In genomic region chr6:112065426-112065986, GRCh38 we compare ENCODE assay signal across 28 cellular contexts. TPM values are rescaled to one million over a fixed set of nuclear protein-coding genes. Genes with fewer than 3 reads are reported as not detected.
"Had no signal": no experiment of that assay in that cellular context is flagged by ENCODE, and none has a peak within 500 bp of the region (broad histone marks: within the 10 kb centered on the region; RNA-seq: fewer than 3 reads in every experiment).

No MANE protein-coding gene starts in this region.

- H3K9me3 ChIP-seq: right atrium auricular region, spleen, tibial artery, upper lobe of left lung, uterus had no signal

- ATAC-seq: left cardiac atrium; naive thymus-derived CD4-positive, alpha-beta T cell; stimulated activated memory B cell treated with anti-CD40 and anti-IgM and Interleukin-4, amounts not matched to agents 10 μg/mL and 1 μg/mL and 100 μg/mL, for 72 hours had no signal

- H3K27ac Mint-ChIP-seq: endodermal cell; nephron progenitor cell; stimulated activated memory B cell treated with anti-CD40 and anti-IgM and Interleukin-4, amounts not matched to agents 10 μg/mL and 1 μg/mL and 100 μg/mL, for 72 hours; stimulated activated naive CD8-positive, alpha-beta T cell treated with anti-CD3 and anti-CD28 coated beads, Interleukin-15, Interleukin-2, amounts not matched to agents 100 ng/mL and 50 ng/mL, for 24 hours had no signal

- H3K27me3 ChIP-seq: right atrium auricular region, spleen, tibial artery, upper lobe of left lung, uterus had no signal

- H3K36me3 ChIP-seq: uterus had no signal

- H3K9me3 Mint-ChIP-seq: endodermal cell; naive thymus-derived CD4-positive, alpha-beta T cell; nephron progenitor cell; stimulated activated memory B cell treated with anti-CD40 and anti-IgM and Interleukin-4, amounts not matched to agents 10 μg/mL and 1 μg/mL and 100 μg/mL, for 72 hours; stimulated activated naive CD8-positive, alpha-beta T cell treated with anti-CD3 and anti-CD28 coated beads, Interleukin-15, Interleukin-2, amounts not matched to agents 100 ng/mL and 50 ng/mL, for 24 hours had no signal

- H3K4me3 ChIP-seq: coronary artery, right atrium auricular region, spleen, tibial artery, upper lobe of left lung, uterus had no signal

- H3K27ac ChIP-seq: coronary artery, right atrium auricular region, spleen, tibial artery, upper lobe of left lung, uterus had no signal

- DNase-seq: effector CD4-positive, alpha-beta T cell; endodermal cell; foreskin fibroblast; kidney; left cardiac atrium; left ventricle myocardium superior; naive thymus-derived CD4-positive, alpha-beta T cell; nephron progenitor cell; posterior cingulate gyrus; spleen; stimulated activated CD4-positive, alpha-beta T cell treated with anti-CD3 and anti-CD28 coated beads, Interleukin-15, amount 100 ng/mL, for 24 hours; stimulated activated CD4-positive, alpha-beta T cell treated with anti-CD3 and anti-CD28 coated beads, Interleukin-1b, Interleukin-23, amount 100 ng/mL, for 48 hours; stimulated activated CD4-positive, alpha-beta T cell treated with anti-CD3 and anti-CD28 coated beads, Interleukin-4, amount 100 ng/mL, for 24 hours; tibial artery; upper lobe of left lung; uterus had no signal

- H3K4me1 ChIP-seq: right atrium auricular region, spleen, tibial artery, upper lobe of left lung, uterus had no signal

RNA-seq across cellular contexts. Expression of gene CCN6, which starts 11.6 kb away (rescaled TPM):
- total RNA-seq: cerebellum; dermis microvascular lymphatic vessel endothelial cell; endodermal cell; endothelial cell of umbilical vein; left cardiac atrium; left ventricle myocardium superior; lung microvascular endothelial cell; mesenteric fat pad; mononuclear cell; naive thymus-derived CD4-positive, alpha-beta T cell; pulmonary artery endothelial cell; right atrium auricular region; spleen; temporal lobe; upper lobe of left lung; uterus had no signal
- polyA plus RNA-seq: endothelial cell of umbilical vein had no signal
